18 cellular contexts compared by ENCODE assay signal in genomic region chr4:4425119-4425690, GRCh38. TPM values are rescaled to one million over a fixed set of nuclear protein-coding genes. Genes with fewer than 3 reads are reported as not detected.
DNase-seq lines count a peak whose midpoint lies in the region; ATAC-seq and TF ChIP-seq lines count a peak whose summit lies in the region.
"Had no signal": no experiment of that assay in that cellular context is flagged by ENCODE, and none has a peak within 500 bp of the region (broad histone marks: within the 10 kb centered on the region; RNA-seq: fewer than 3 reads in every experiment).

No MANE protein-coding gene starts in this region.

- H3K27me3 Mint-ChIP-seq in osteocyte (ENCODE audit: unreplicated experiment): no peaks in the 10 kb centered on the region
- no peaks in the 10 kb centered on the region for H3K27me3 Mint-ChIP-seq in activated CD8-positive, alpha-beta T cell treated with anti-CD3 and anti-CD28 coated beads, Interleukin-2, amount 10 ng/mL, durations not matched to agents 7 days and 5 days (ENCODE audit: low read depth)

- H3K27me3 ChIP-seq in GM23248 (replicated peaks; ENCODE audit: insufficient read depth) (no peaks in the 10 kb centered on the region), IMR-90 (ENCODE audit: control insufficient read depth, insufficient read depth, low read length) (no peaks in the 10 kb centered on the region), SJCRH30 (no peaks in the 10 kb centered on the region)

- peaks cover 8% of the 10 kb centered on the region for H3F3A ChIP-seq in GM23248 (ENCODE audit: insufficient read depth)

- H4K20me1 ChIP-seq in GM23248 (ENCODE audit: insufficient read depth) (no peaks in the 10 kb centered on the region), IMR-90 (ENCODE audit: insufficient read depth, low read length) (no peaks in the 10 kb centered on the region)

- no peak for ATAC-seq in IMR-90 (ENCODE audit: low read depth)
- no peak for ATAC-seq in HG02759 (IDR thresholded peaks at IDR 0.05; ENCODE audit: unreplicated experiment)
- ATAC-seq in HG03469 (IDR thresholded peaks at IDR 0.05; ENCODE audit: unreplicated experiment): no peak
- ATAC-seq in activated CD8-positive, alpha-beta T cell treated with anti-CD3 and anti-CD28 coated beads, Interleukin-2, amount 10 ng/mL, durations not matched to agents 7 days and 5 days: no peak

- H3K9me2 ChIP-seq in GM23248 (ENCODE audit: insufficient read depth): no peaks in the 10 kb centered on the region
- H3K9me2 ChIP-seq: SK-N-SH had no signal

- TF ChIP-seq CTCF in IMR-90 (conservative IDR thresholded peaks at IDR 0.05; ENCODE audit: low read depth, low read length) (no peak), choroid plexus epithelial cell (conservative IDR thresholded peaks at IDR 0.05; ENCODE audit: low read depth, low read length) (no peak), osteocyte (IDR thresholded peaks at IDR 0.05) (no peak)

- H4K91ac ChIP-seq in IMR-90 (ENCODE audit: insufficient read depth, low read depth, low read length): no peak overlapping the region

- DNase-seq in GM23248 (peak; percentile 27), IMR-90 (peak; percentile 11), choroid plexus epithelial cell (ENCODE audit: low read depth) (peak; percentile 6), osteocyte (ENCODE audit: extremely low spot score, unreplicated experiment) (peak; percentile 62), SJCRH30 (no peak)
- no peak for DNase-seq in activated CD8-positive, alpha-beta T cell treated with anti-CD3 and anti-CD28 coated beads, Interleukin-2, amount 10 ng/mL, durations not matched to agents 7 days and 5 days
- DNase-seq: DMS79; H7; NCI-H1092 treated with DMSO at 0.1 percent for 48 hours; NCI-H2081; NCI-H510A; NCI-H748 treated with DMSO at 0.1 percent for 48 hours; NK-92 treated with Interleukin-12 subunit alpha and Interleukin-12 subunit beta, amount 100 ng/mL, for 24 hours; SHP77; SK-N-SH had no signal

- peaks cover 16% of the 10 kb centered on the region for H3K4me1 ChIP-seq in GM23248 (ENCODE audit: insufficient read depth)
- peaks cover 4% of the 10 kb centered on the region; the same call in 1 of the 2 replicates for H3K4me1 ChIP-seq in IMR-90 (ENCODE audit: control insufficient read depth, insufficient read depth, low read length)
- H3K4me1 ChIP-seq in SJCRH30: 0 out of 2 replicates have a peak, but pooled peaks cover under 1% of the 10 kb centered on the region

- no peak overlapping the region for H3K14ac ChIP-seq in IMR-90 (replicated peaks; ENCODE audit: low read depth, low read length)

- H3K56ac ChIP-seq in IMR-90 (ENCODE audit: extremely low read depth, insufficient read depth, low read length): no peak overlapping the region

- CTCF ChIA-PET in IMR-90 (lab: Yijun Ruan, JAX): no interaction called here
- CTCF ChIA-PET in activated CD8-positive, alpha-beta T cell treated with anti-CD3 and anti-CD28 coated beads, Interleukin-2, amount 10 ng/mL, durations not matched to agents 7 days and 5 days (lab: Charles Lee): no interaction called here

- no peak overlapping the region for H3K4ac ChIP-seq in IMR-90 (ENCODE audit: low read depth, low read length)

- no peak overlapping the region for H3K4me3 ChIP-seq in GM23248
- H3K4me3 ChIP-seq in IMR-90 (ENCODE audit: insufficient read depth, low read depth, low read length): no peak overlapping the region
- H3K4me3 ChIP-seq in choroid plexus epithelial cell (ENCODE audit: low read depth, low read length): no peak overlapping the region
- no peak overlapping the region for H3K4me3 ChIP-seq in SJCRH30

- H3K79me1 ChIP-seq in IMR-90 (ENCODE audit: low read depth in 1 of 2, low read length in 2 of 2): peaks cover 4% of the 10 kb centered on the region in 2 experiments; a peak in 1 of 4 replicates

- no peak overlapping the region for H3K4me3 Mint-ChIP-seq in osteocyte (ENCODE audit: unreplicated experiment)
- no peak overlapping the region for H3K4me3 Mint-ChIP-seq in activated CD8-positive, alpha-beta T cell treated with anti-CD3 and anti-CD28 coated beads, Interleukin-2, amount 10 ng/mL, durations not matched to agents 7 days and 5 days

- no peak overlapping the region for H3K9ac ChIP-seq in GM23248
- H3K9ac ChIP-seq in IMR-90 (ENCODE audit: low read depth, low read length): no peak overlapping the region
- H3K9ac ChIP-seq: SK-N-SH had no signal

- H2BK20ac ChIP-seq in IMR-90 (ENCODE audit: low read depth, low read length): no peak overlapping the region

- H2AFZ ChIP-seq in GM23248 (no peak overlapping the region), IMR-90 (replicated peaks; ENCODE audit: low read length, poor library complexity) (no peak overlapping the region)

- H3K27ac Mint-ChIP-seq in osteocyte (ENCODE audit: unreplicated experiment): no peak overlapping the region
- H3K27ac Mint-ChIP-seq in activated CD8-positive, alpha-beta T cell treated with anti-CD3 and anti-CD28 coated beads, Interleukin-2, amount 10 ng/mL, durations not matched to agents 7 days and 5 days: no peak overlapping the region

- no peak for TF ChIP-seq RAD21 in IMR-90 (IDR thresholded peaks at IDR 0.05; ENCODE audit: low read length)

- POLR2A ChIA-PET in IMR-90 (lab: Charles Lee; ENCODE audit: unreplicated experiment): no interaction called here
- POLR2A ChIA-PET in activated CD8-positive, alpha-beta T cell treated with anti-CD3 and anti-CD28 coated beads, Interleukin-2, amount 10 ng/mL, durations not matched to agents 7 days and 5 days (lab: Charles Lee): interaction anchor here (0.8 kb wide), 1 partner anchor 14 kb away, joined by 3 read pairs; no protein-coding TSS in a partner anchor

- H3K4me2 ChIP-seq in GM23248 (ENCODE audit: unreplicated experiment): no peak overlapping the region
- no peak overlapping the region for H3K4me2 ChIP-seq in IMR-90 (ENCODE audit: low read depth, low read length)
- H3K4me2 ChIP-seq: SK-N-SH had no signal

- H2BK5ac ChIP-seq in IMR-90 (ENCODE audit: low read depth, low read length, poor library complexity, severe bottlenecking): no peak overlapping the region

- H3K9me1 ChIP-seq in IMR-90 (ENCODE audit: insufficient read depth, low read length): peaks cover 8% of the 10 kb centered on the region; the same call in 1 of the 2 replicates

- H2AK5ac ChIP-seq in IMR-90 (ENCODE audit: low read depth, low read length): no peak overlapping the region

- H3K9me3 ChIP-seq in GM23248 (ENCODE audit: low read depth) (no peaks in the 10 kb centered on the region), IMR-90 (ENCODE audit: control insufficient read depth, insufficient read depth, low read length) (no peaks in the 10 kb centered on the region), SJCRH30 (replicated peaks) (no peaks in the 10 kb centered on the region)
- H3K9me3 ChIP-seq: SK-N-SH had no signal

- peaks cover 9% of the 10 kb centered on the region for H3K4me1 Mint-ChIP-seq in osteocyte (ENCODE audit: unreplicated experiment)
- H3K4me1 Mint-ChIP-seq in activated CD8-positive, alpha-beta T cell treated with anti-CD3 and anti-CD28 coated beads, Interleukin-2, amount 10 ng/mL, durations not matched to agents 7 days and 5 days (ENCODE audit: low read depth): no peaks in the 10 kb centered on the region

- H3K27ac ChIP-seq in GM23248 (no peak overlapping the region), IMR-90 (ENCODE audit: insufficient read depth, low read length) (no peak overlapping the region), SJCRH30 (no peak overlapping the region)
- H3K27ac ChIP-seq: C4-2B had no signal

- H2AK9ac ChIP-seq in IMR-90 (replicated peaks; ENCODE audit: low read depth, low read length, poor library complexity): no peak overlapping the region

- H4K8ac ChIP-seq in IMR-90 (ENCODE audit: low read depth in 2 of 2, low read length in 2 of 2): no peak overlapping the region

- no peak overlapping the region for H3K23ac ChIP-seq in IMR-90 (ENCODE audit: low read depth, low read length)

- peaks cover 17% of the 10 kb centered on the region; the same call in 1 of the 2 replicates for H3K36me3 ChIP-seq in GM23248 (ENCODE audit: low read depth)
- H3K36me3 ChIP-seq in IMR-90 (ENCODE audit: control insufficient read depth, insufficient read depth, low read length): peaks cover 21% of the 10 kb centered on the region
- no peaks in the 10 kb centered on the region; the same call in none of the 2 replicates for H3K36me3 ChIP-seq in SJCRH30

- H4K5ac ChIP-seq in IMR-90 (ENCODE audit: low read depth, low read length): no peak overlapping the region

- intact Hi-C loops in IMR-90 (cut with micrococcal nuclease): no loop called here

- H3K36me3 Mint-ChIP-seq in osteocyte (ENCODE audit: unreplicated experiment): peaks cover 20% of the 10 kb centered on the region
- peaks cover 2% of the 10 kb centered on the region for H3K36me3 Mint-ChIP-seq in activated CD8-positive, alpha-beta T cell treated with anti-CD3 and anti-CD28 coated beads, Interleukin-2, amount 10 ng/mL, durations not matched to agents 7 days and 5 days (ENCODE audit: low read depth)

- H2BK120ac ChIP-seq in IMR-90 (ENCODE audit: low read depth, low read length): no peak overlapping the region

- 85 to 88% methylated on average over 13 of the region's 13 CpGs for WGBS in GM23248 (ENCODE audit: low coverage in 1 of 2, low lambda C conversion rate in 2 of 2, missing lambda C conversion rate in 2 of 2), 2 experiments
- WGBS in IMR-90 (ENCODE audit: extremely low coverage in 2 of 2, insufficient read length in 1 of 2), 2 experiments: 87% methylated on average over 10 of the region's 13 CpGs; no CpG with 5 or more reads in 1 of the 2 experiments

- no peaks in the 10 kb centered on the region for H3K9me3 Mint-ChIP-seq in osteocyte (ENCODE audit: unreplicated experiment)
- no peaks in the 10 kb centered on the region for H3K9me3 Mint-ChIP-seq in activated CD8-positive, alpha-beta T cell treated with anti-CD3 and anti-CD28 coated beads, Interleukin-2, amount 10 ng/mL, durations not matched to agents 7 days and 5 days (ENCODE audit: insufficient read depth)

- no TSS peak for BruUV-seq in IMR-90 (replicated peaks; lab: Mats Ljungman, UMichigan)

- dilution Hi-C loops in IMR-90 (cut with HindIII; ENCODE audit: low sequenced_read_pairs, unreplicated experiment): no loop called here

- H3K79me2 ChIP-seq in GM23248 (ENCODE audit: insufficient read depth): no peaks in the 10 kb centered on the region

- in situ Hi-C loops in GM23248 (cut with MboI) (no loop called here), IMR-90 (cut with MboI; ENCODE audit: low sequenced_read_pairs) (no loop called here)

- no peak for TF ChIP-seq POLR2A in IMR-90 (IDR thresholded peaks at IDR 0.05; ENCODE audit: low read depth, low read length)

- no peak overlapping the region for H2BK15ac ChIP-seq in IMR-90 (ENCODE audit: low read depth, low read length)

- no peak overlapping the region for H3K18ac ChIP-seq in IMR-90 (ENCODE audit: low read depth, low read length)

RNA-seq across cellular contexts. Expression of gene NSG1, which starts 38.3 kb away (rescaled TPM):
- 0.86 TPM in 1 of 2 replicates, not detected in the other for total RNA-seq in GM23248 (2014; rRNA removed; shearing (Covaris generic))
- polyA plus RNA-seq in GM23248 (2016; fragmentation: Nextera tagmentation; extraction: Ambion mirVana) (0.16 and 0.31 TPM in 2 replicates), IMR-90 (2012; rRNA removed) (0.90 and 1.6 TPM in 2 replicates)
- total RNA-seq in IMR-90 (2012; rRNA removed) (0.56 and 0.72 TPM in 2 replicates), osteocyte (not detected in 2 replicates)
- 0.76 and 1.1 TPM in 2 replicates for polyA plus RNA-seq in IMR-90 (2012; cell fraction: cytosol; rRNA removed)
- polyA plus RNA-seq in IMR-90 (2012; cell fraction: nucleus; rRNA removed; ENCODE audit: low replicate concordance): 0.25 and 0.38 TPM in 2 replicates
- total RNA-seq in activated CD8-positive, alpha-beta T cell treated with anti-CD3 and anti-CD28 coated beads, Interleukin-2, amount 10 ng/mL, durations not matched to agents 7 days and 5 days: 10 to 100 TPM; 15.8 to 17.8 TPM
- not detected in 2 replicates for total RNA-seq in SJCRH30 (2014; rRNA removed; shearing (Covaris generic))

Comparison
In these comparisons a context has a peak if more than half of its experiments do, and no peak if none do; other contexts are left out.
1. DNase-seq: peak in GM23248 (single experiment), IMR-90 (single experiment), choroid plexus epithelial cell (single experiment) and osteocyte (single experiment); none in activated CD8-positive, alpha-beta T cell treated with anti-CD3 and anti-CD28 coated beads, Interleukin-2, amount 10 ng/mL, durations not matched to agents 7 days and 5 days (single experiment) and SJCRH30 (0 of 2).